In the genomic region with DNA sequence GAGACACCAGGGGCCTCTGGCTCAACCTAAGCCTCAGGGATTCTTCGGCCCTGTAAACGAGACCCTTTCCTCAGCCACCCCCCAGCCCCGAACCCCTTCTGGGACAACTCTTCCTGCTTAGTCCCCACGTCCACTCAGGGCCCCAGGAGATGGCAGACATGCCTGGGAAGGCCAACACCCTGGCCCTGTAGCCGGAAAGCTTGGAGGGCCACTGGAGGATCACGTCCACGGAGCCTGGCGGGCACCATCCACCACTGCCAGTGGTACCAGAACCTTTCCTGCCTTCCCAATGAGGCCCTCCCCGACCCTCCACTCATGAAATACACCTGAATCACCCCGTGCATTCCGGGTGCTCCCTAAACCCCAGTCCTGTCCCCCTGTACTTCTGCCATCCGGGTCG, we compare ENCODE assay signal across 12 cellular contexts. TPM values are rescaled to one million over a fixed set of nuclear protein-coding genes. Genes with fewer than 3 reads are reported as not detected.
DNase-seq lines count a peak whose midpoint lies in the region; ATAC-seq and TF ChIP-seq lines count a peak whose summit lies in the region.
"Had no signal": no experiment of that assay in that cellular context is flagged by ENCODE, and none has a peak within 500 bp of the region (broad histone marks: within the 10 kb centered on the region; RNA-seq: fewer than 3 reads in every experiment).

No MANE protein-coding gene starts in this region.

- no TSS peak for BruUV-seq in PC-9 (replicated peaks; lab: Mats Ljungman, UMichigan)

- no peak for DNase-seq in activated naive CD4-positive, alpha-beta T cell treated with anti-CD3 and anti-CD28 coated beads, Interleukin-2, amount 10 ng/mL, durations not matched to agents 7 days and 5 days
- DNase-seq in activated naive CD4-positive, alpha-beta T cell (lab: John Stamatoyannopoulos, UW), result no peak
- no peak for DNase-seq in PC-9
- DNase-seq in endothelial cell (ENCODE audit: low spot score), result no peak
- no peak for DNase-seq in stimulated activated naive B cell treated with anti-CD40 and anti-IgM and Interleukin-4, amounts not matched to agents 10 μg/mL and 1 μg/mL and 100 μg/mL, for 72 hours
- no peak for DNase-seq in spleen
- DNase-seq: activated CD4-positive, CD25-positive, alpha-beta regulatory T cell; BE2C; dermis blood vessel endothelial cell; NCI-H446 had no signal

- H3F3A ChIP-seq in PC-9 (ENCODE audit: insufficient read depth, low read depth), result peaks cover 30% of the 10 kb centered on the region; the same call in 1 of the 2 replicates

- no peaks in the 10 kb centered on the region for H3K27me3 Mint-ChIP-seq in activated naive CD4-positive, alpha-beta T cell treated with anti-CD3 and anti-CD28 coated beads, Interleukin-2, amount 10 ng/mL, durations not matched to agents 7 days and 5 days
- H3K27me3 Mint-ChIP-seq in endothelial cell (ENCODE audit: unreplicated experiment), result peaks cover 5% of the 10 kb centered on the region
- no peaks in the 10 kb centered on the region for H3K27me3 Mint-ChIP-seq in stimulated activated naive B cell treated with anti-CD40 and anti-IgM and Interleukin-4, amounts not matched to agents 10 μg/mL and 1 μg/mL and 100 μg/mL, for 72 hours

- no peaks in the 10 kb centered on the region for H4K20me1 ChIP-seq in PC-9 (ENCODE audit: insufficient read depth)

- TF ChIP-seq CTCF in PC-9 (conservative IDR thresholded peaks at IDR 0.05) (no peak), endothelial cell (IDR thresholded peaks at IDR 0.05; ENCODE audit: unreplicated experiment) (no peak), spleen (IDR thresholded peaks at IDR 0.05 in 8 of 11, conservative IDR thresholded peaks at IDR 0.05 in 3 of 11) (no peak)

- H3K27ac Mint-ChIP-seq in activated naive CD4-positive, alpha-beta T cell treated with anti-CD3 and anti-CD28 coated beads, Interleukin-2, amount 10 ng/mL, durations not matched to agents 7 days and 5 days, result peak overlapping the region; percentile 73
- H3K27ac Mint-ChIP-seq in endothelial cell (ENCODE audit: unreplicated experiment), result peak overlapping the region; percentile 36
- H3K27ac Mint-ChIP-seq in stimulated activated naive B cell treated with anti-CD40 and anti-IgM and Interleukin-4, amounts not matched to agents 10 μg/mL and 1 μg/mL and 100 μg/mL, for 72 hours, result peak overlapping the region; percentile 37

- H3K36me3 Mint-ChIP-seq in activated naive CD4-positive, alpha-beta T cell treated with anti-CD3 and anti-CD28 coated beads, Interleukin-2, amount 10 ng/mL, durations not matched to agents 7 days and 5 days, result peaks cover 11% of the 10 kb centered on the region
- peaks cover 4% of the 10 kb centered on the region for H3K36me3 Mint-ChIP-seq in endothelial cell (ENCODE audit: low read depth, unreplicated experiment)
- peaks cover 16 to 29% of the 10 kb centered on the region in 2 donors for H3K36me3 Mint-ChIP-seq in stimulated activated naive B cell treated with anti-CD40 and anti-IgM and Interleukin-4, amounts not matched to agents 10 μg/mL and 1 μg/mL and 100 μg/mL, for 72 hours

- peak overlapping the region; percentile 91 for H3K4me2 ChIP-seq in PC-9

- no peak for TF ChIP-seq POLR2A in spleen (IDR thresholded peaks at IDR 0.05)

- POLR2A ChIA-PET in PC-9 (lab: Charles Lee; ENCODE audit: unreplicated experiment), result no interaction called here

- H3K27ac ChIP-seq in PC-9 (no peak overlapping the region), spleen (no peak overlapping the region)

- peaks cover 50% of the 10 kb centered on the region for H3K4me1 Mint-ChIP-seq in activated naive CD4-positive, alpha-beta T cell treated with anti-CD3 and anti-CD28 coated beads, Interleukin-2, amount 10 ng/mL, durations not matched to agents 7 days and 5 days
- H3K4me1 Mint-ChIP-seq in endothelial cell (ENCODE audit: unreplicated experiment), result peaks cover 4% of the 10 kb centered on the region
- peaks cover 15 to 37% of the 10 kb centered on the region in 2 donors for H3K4me1 Mint-ChIP-seq in stimulated activated naive B cell treated with anti-CD40 and anti-IgM and Interleukin-4, amounts not matched to agents 10 μg/mL and 1 μg/mL and 100 μg/mL, for 72 hours

- 89 to 97% (median 93%) methylated on average over 9 to 13 of the region's 13 CpGs for WGBS in spleen, 5 donors

- H3K27me3 ChIP-seq in PC-9 (ENCODE audit: insufficient read depth, low read depth) (no peaks in the 10 kb centered on the region), spleen (replicated peaks in 1 of 7) (no peaks in the 10 kb centered on the region)
- H3K27me3 ChIP-seq: BE2C had no signal

- H3K79me2 ChIP-seq in PC-9 (ENCODE audit: low read depth), result peaks cover 25% of the 10 kb centered on the region

- intact Hi-C loops in PC-9 (cut with micrococcal nuclease; ENCODE audit: unreplicated experiment) (loop anchor here (2.0 to 10.0 kb wide), 2 partner anchors 28 to 132 kb away; no protein-coding TSS in a partner anchor), spleen (cut with DNase I; ENCODE audit: low total_unique reads) (no loop called here)

- no peaks in the 10 kb centered on the region for H3K9me2 ChIP-seq in PC-9 (ENCODE audit: insufficient read depth)

- no peak overlapping the region for H2AFZ ChIP-seq in PC-9

- no peak for ATAC-seq in stimulated activated naive B cell treated with anti-CD40 and anti-IgM and Interleukin-4, amounts not matched to agents 10 μg/mL and 1 μg/mL and 100 μg/mL, for 72 hours (replicated peaks)
- ATAC-seq in HG02642 (IDR thresholded peaks at IDR 0.05; ENCODE audit: poor library complexity, unreplicated experiment) (no peak), GM18517 (IDR thresholded peaks at IDR 0.05; ENCODE audit: unreplicated experiment) (no peak)

- CTCF ChIA-PET in activated naive CD4-positive, alpha-beta T cell treated with anti-CD3 and anti-CD28 coated beads, Interleukin-2, amount 10 ng/mL, durations not matched to agents 7 days and 5 days (lab: Charles Lee), result interaction anchor here (0.7 to 4.1 kb wide), 4 partner anchors 21 to 68 kb away, joined by 4 to 21 read pairs (median 8); no protein-coding TSS in a partner anchor
- CTCF ChIA-PET in PC-9 (lab: Charles Lee), result no interaction called here

- peak overlapping the region; percentile 89 for H3K4me3 Mint-ChIP-seq in activated naive CD4-positive, alpha-beta T cell treated with anti-CD3 and anti-CD28 coated beads, Interleukin-2, amount 10 ng/mL, durations not matched to agents 7 days and 5 days
- peak overlapping the region; percentile 56 for H3K4me3 Mint-ChIP-seq in endothelial cell (ENCODE audit: unreplicated experiment)
- H3K4me3 Mint-ChIP-seq in stimulated activated naive B cell treated with anti-CD40 and anti-IgM and Interleukin-4, amounts not matched to agents 10 μg/mL and 1 μg/mL and 100 μg/mL, for 72 hours, result peak overlapping the region; percentile 50 to 60

- H3K9me3 ChIP-seq in PC-9 (ENCODE audit: insufficient read depth, low read depth) (no peaks in the 10 kb centered on the region), spleen (no peaks in the 10 kb centered on the region)
- H3K9me3 ChIP-seq: BE2C had no signal

- H3K9me3 Mint-ChIP-seq in activated naive CD4-positive, alpha-beta T cell treated with anti-CD3 and anti-CD28 coated beads, Interleukin-2, amount 10 ng/mL, durations not matched to agents 7 days and 5 days, result no peaks in the 10 kb centered on the region
- H3K9me3 Mint-ChIP-seq in endothelial cell (ENCODE audit: unreplicated experiment), result no peaks in the 10 kb centered on the region
- no peaks in the 10 kb centered on the region for H3K9me3 Mint-ChIP-seq in stimulated activated naive B cell treated with anti-CD40 and anti-IgM and Interleukin-4, amounts not matched to agents 10 μg/mL and 1 μg/mL and 100 μg/mL, for 72 hours

- H3K4me1 ChIP-seq in PC-9 (replicated peaks; ENCODE audit: insufficient read depth) (peaks cover 16% of the 10 kb centered on the region), spleen (peaks cover 22 to 53% (median 46%) of the 10 kb centered on the region in 6 donors)

- H3K36me3 ChIP-seq in PC-9 (ENCODE audit: low read depth) (no peaks in the 10 kb centered on the region; the same call in 1 of the 2 replicates), spleen (peaks cover 0 to 20% (median 9%) of the 10 kb centered on the region in 6 donors)

- peak overlapping the region; percentile 81; the same call in 1 of the 2 replicates for H3K4me3 ChIP-seq in PC-9
- peak overlapping the region in 1 of 8 donors; percentile 97 for H3K4me3 ChIP-seq in spleen

RNA-seq across cellular contexts. Expression of a gene that starts 2.0 kb away (rescaled TPM):
- total RNA-seq in PC-9 (2021) (164 and 210 TPM in 2 replicates), endothelial cell (ENCODE audit: unreplicated experiment) (128 TPM), spleen (10 to 100 TPM; 61.3 to 85.1 (median 71.7) TPM)
- polyA plus RNA-seq in spleen, result 100 to 1,000 TPM; 149 to 174 (median 151) TPM

RNA-seq across cellular contexts. Expression of a gene that starts 14.7 kb away (rescaled TPM):
- total RNA-seq in PC-9 (2021) (0.55 and 0.80 TPM in 2 replicates), endothelial cell (ENCODE audit: unreplicated experiment) (0.64 TPM), spleen (10 to 100 TPM; 25.9 to 71.7 (median 49.3) TPM)
- 10 to 100 TPM; 37.9 to 57.5 (median 44.8) TPM for polyA plus RNA-seq in spleen

RNA-seq across cellular contexts. Expression of a gene that starts 23.8 kb away (rescaled TPM):
- total RNA-seq in PC-9 (2021) (95.8 and 98.4 TPM in 2 replicates), endothelial cell (ENCODE audit: unreplicated experiment) (26.7 TPM), spleen (10 to 100 TPM; 34.4 to 59.1 (median 40.1) TPM)
- 10 to 100 TPM; 18.1 to 57.3 (median 27.7) TPM for polyA plus RNA-seq in spleen

RNA-seq across cellular contexts. Expression of a gene that starts 26.1 kb away (rescaled TPM):
- 162 and 183 TPM in 2 replicates for total RNA-seq in PC-9 (2021)
- total RNA-seq in endothelial cell (ENCODE audit: unreplicated experiment), result 266 TPM
- 100 to 1,000 TPM; 167 to 299 (median 208) TPM for total RNA-seq in spleen
- 100 to 1,000 TPM; 111 to 230 (median 199) TPM for polyA plus RNA-seq in spleen

RNA-seq across cellular contexts. Expression of a gene that starts 34.0 kb away (rescaled TPM):
- total RNA-seq in PC-9 (2021) (90.5 and 90.8 TPM in 2 replicates), endothelial cell (ENCODE audit: unreplicated experiment) (95.0 TPM), spleen (100 to 1,000 TPM in 3 of 7 donors, 10 to 100 TPM in 4; 67.4 to 144 (median 91.3) TPM)
- polyA plus RNA-seq in spleen, result 100 to 1,000 TPM; 101 to 168 (median 122) TPM

Comparison
In these comparisons a context has a peak if more than half of its experiments do, and no peak if none do; other contexts are left out.
1. RNA of a gene that starts 14.7 kb away (total RNA-seq): 25.9 to 71.7 TPM in spleen; 0.64 TPM in endothelial cell (single experiment) and 0.55 to 0.80 TPM in PC-9; every median in the first group is over 10 times any median in the second.
2. Peak in every context shown above with its lines, with median percentiles within 50 percentile points of each other: H3K27ac Mint-ChIP-seq and H3K4me3 Mint-ChIP-seq.